In genomic region chr12:2795291-2796186, GRCh38 we compare ENCODE assay signal across 7 cellular contexts. TPM values are rescaled to one million over a fixed set of nuclear protein-coding genes. Genes with fewer than 3 reads are reported as not detected.
DNase-seq lines count a peak whose midpoint lies in the region; ATAC-seq, FAIRE-seq and TF ChIP-seq lines count a peak whose summit lies in the region.

No MANE protein-coding gene starts in this region.

- H3K4me3 ChIP-seq in HFF-Myc (replicated peaks; ENCODE audit: low read depth, low read length) = peak overlapping the region; percentile 84
- H3K4me3 ChIP-seq in NB4 (ENCODE audit: low read depth, low read length) = peak overlapping the region; percentile 87
- H3K4me3 ChIP-seq in keratinocyte (ENCODE audit: control insufficient read depth in 2 of 3, extremely low read depth in 1 of 3, insufficient read depth in 2 of 3, low read depth in 1 of 3, low read length in 3 of 3) = peak overlapping the region; percentile 72 to 92 (median 88)

- H3K27me3 ChIP-seq in keratinocyte (ENCODE audit: control insufficient read depth, extremely low read depth, insufficient read depth, low read length) = peaks cover 7% of the 10 kb centered on the region

- no peak for TF ChIP-seq CTCF in HFF-Myc (IDR thresholded peaks at IDR 0.05; ENCODE audit: low read depth, low read length, missing control alignments)
- no peak for TF ChIP-seq CTCF in NB4 (IDR thresholded peaks at IDR 0.05; ENCODE audit: low read depth, low read length)
- TF ChIP-seq CTCF in WTC11 (IDR thresholded peaks at IDR 0.05) = no peak
- peak in 1 of 3 experiments; percentile 3 for TF ChIP-seq CTCF in keratinocyte (optimal IDR thresholded peaks at IDR 0.05 in 1 of 3, IDR thresholded peaks at IDR 0.05 in 1 of 3, conservative IDR thresholded peaks at IDR 0.05 in 1 of 3; ENCODE audit: extremely low read depth in 1 of 3, insufficient read depth in 2 of 3, low read length in 3 of 3)

- DNase-seq in HFF-Myc (ENCODE audit: extremely low read depth, low read depth) (no peak), NB4 (ENCODE audit: low read depth) (peak; percentile 75), WTC11 (ENCODE audit: low spot score) (peak; percentile 66), caudate nucleus (lab: John Stamatoyannopoulos, UW) (peak in 59 of 61 donors; percentile 23 to 89 (median 74)), keratinocyte (ENCODE audit: low read depth, low spot score) (no peak)
- peak; percentile 58 to 69 for DNase-seq in stimulated activated CD4-positive, alpha-beta T cell treated with anti-CD3 and anti-CD28 coated beads, Interleukin-15, amount 100 ng/mL, for 1 hour (ENCODE audit: low read depth in 1 of 2, low spot score in 1 of 2)

- no peaks in the 10 kb centered on the region for H3K27me3 Mint-ChIP-seq in WTC11 (ENCODE audit: low read depth)

- H3K9me3 Mint-ChIP-seq in WTC11 = no peaks in the 10 kb centered on the region

- peak overlapping the region; percentile 81 for H3K9ac ChIP-seq in keratinocyte (ENCODE audit: control insufficient read depth, extremely low read depth, insufficient read depth, low read length)

- no peaks in the 10 kb centered on the region for H3K9me1 ChIP-seq in keratinocyte (ENCODE audit: control insufficient read depth, extremely low read depth, insufficient read depth, low read length)

- peaks cover 36% of the 10 kb centered on the region for H3K4me1 Mint-ChIP-seq in WTC11

- peak overlapping the region; percentile 64 for H2AFZ ChIP-seq in keratinocyte (ENCODE audit: control insufficient read depth, low read length)

- H3K79me2 ChIP-seq in keratinocyte (ENCODE audit: control insufficient read depth, insufficient read depth, low read length) = peaks cover 34% of the 10 kb centered on the region

- ATAC-seq in GM18499 (IDR thresholded peaks at IDR 0.05; ENCODE audit: insufficient read depth, unreplicated experiment) (peak; percentile 20), WTC11 (peak; percentile 47)

- H3K36me3 Mint-ChIP-seq in WTC11 = peaks cover 45% of the 10 kb centered on the region

- TF ChIP-seq POLR2A in NB4 (IDR thresholded peaks at IDR 0.05; ENCODE audit: extremely low read depth, insufficient read length) = peak; percentile 44

- peak overlapping the region; percentile 97 for H3K4me2 ChIP-seq in keratinocyte (ENCODE audit: control insufficient read depth, extremely low read depth, insufficient read depth, low read depth, low read length)

- dilution Hi-C loops in keratinocyte (cut with MboI; ENCODE audit: extremely low pct_ligation_motif_present, low sequenced_read_pairs) = no loop called here

- peaks cover 15% of the 10 kb centered on the region for H4K20me1 ChIP-seq in keratinocyte (ENCODE audit: control insufficient read depth, extremely low read depth, insufficient read depth, low read length)

- H3K4me3 Mint-ChIP-seq in WTC11 = peak overlapping the region; percentile 84

- no peaks in the 10 kb centered on the region for H3K9me3 ChIP-seq in keratinocyte (ENCODE audit: control insufficient read depth, low read depth, low read length)

- CTCF ChIA-PET in WTC11 (lab: Charles Lee) = interaction anchor here (0.6 to 3.4 kb wide), 24 partner anchors 10 to 278 kb away, joined by 3 to 31 read pairs (median 4); partner anchors contain the start of gene ITFG2

- H3K36me3 ChIP-seq in keratinocyte (ENCODE audit: control insufficient read depth in 2 of 2, extremely low read depth in 1 of 2, insufficient read depth in 2 of 2, low read length in 2 of 2) = peaks cover 27 to 35% of the 10 kb centered on the region in 2 experiments

- POLR2A ChIA-PET in WTC11 (lab: Charles Lee) = interaction anchor here (0.6 to 1.2 kb wide), 13 partner anchors 9 to 168 kb away, joined by 3 to 8 read pairs (median 3); partner anchors contain the start of genes FOXM1 and RHNO1

- H3K27ac ChIP-seq in caudate nucleus (ENCODE audit: low read depth, low read length) (peak overlapping the region; percentile 98), keratinocyte (ENCODE audit: control insufficient read depth, insufficient read depth, low read length) (peak overlapping the region; percentile 5)

- H3K27ac Mint-ChIP-seq in WTC11 = peak overlapping the region; percentile 63

- FAIRE-seq in keratinocyte (lab: Jason Lieb, UNC) = no peak

- H3K4me1 ChIP-seq in keratinocyte (ENCODE audit: control insufficient read depth, extremely low read depth, insufficient read depth, low read length) = peaks cover 30% of the 10 kb centered on the region

TF ChIP-seq in WTC11, 78 proteins besides CTCF, POLR2A, EP300 and RAD21 (continues in another document):
- TF ChIP-seq ZNF425 (CRISPR knock-in tag; conservative IDR thresholded peaks at IDR 0.05) = no peak
- 0 out of 2 replicates have a peak, but pooled peaks have one; percentile 50 for TF ChIP-seq ELF4 (CRISPR knock-in tag; IDR thresholded peaks at IDR 0.05; ENCODE audit: low read depth)
- TF ChIP-seq PREB (CRISPR knock-in tag; IDR thresholded peaks at IDR 0.05; ENCODE audit: borderline replicate concordance) = no peak
- no peak; the same call in 1 of the 2 replicates for TF ChIP-seq TP53 (CRISPR knock-in tag; IDR thresholded peaks at IDR 0.05)
- TF ChIP-seq ZNF219 (CRISPR knock-in tag; IDR thresholded peaks at IDR 0.05; ENCODE audit: borderline replicate concordance) = no peak

RNA-seq across cellular contexts. Expression of gene FKBP4, which starts 0.8 kb away (rescaled TPM):
- 245 to 257 TPM (median 249 TPM) in 3 replicates for total RNA-seq in WTC11 (2021)
- polyA plus RNA-seq in keratinocyte = 60.7 to 81.3 TPM (median 80.8 TPM) in 3 replicates
- 84.6 TPM for polyA plus RNA-seq in keratinocyte (2011; ENCODE audit: low read depth)
- polyA plus RNA-seq in keratinocyte (2011; cell fraction: cytosol; rRNA removed) = 76.1 and 82.0 TPM in 2 replicates
- polyA plus RNA-seq in keratinocyte (2011; cell fraction: nucleus; rRNA removed) = 77.8 and 79.5 TPM in 2 replicates
- 89.1 and 132 TPM in 2 replicates for polyA plus RNA-seq in keratinocyte (2012; ENCODE audit: low replicate concordance)
- 52.4 to 79.8 TPM (median 61.8 TPM) in 3 replicates for polyA minus RNA-seq in keratinocyte
- polyA minus RNA-seq in keratinocyte (2011; cell fraction: cytosol; rRNA and poly(A)+ RNA removed) = 75.6 TPM
- polyA minus RNA-seq in keratinocyte (2011; cell fraction: nucleus; rRNA and poly(A)+ RNA removed) = 21.4 and 32.0 TPM in 2 replicates

RNA-seq across cellular contexts. Expression of gene ITFG2, which starts 16.9 kb away (rescaled TPM):
- total RNA-seq in WTC11 (2021) = 23.9 to 26.0 TPM (median 25.4 TPM) in 3 replicates
- 9.5 to 17.5 TPM (median 13.0 TPM) in 3 replicates for polyA plus RNA-seq in keratinocyte
- 8.5 TPM for polyA plus RNA-seq in keratinocyte (2011; ENCODE audit: low read depth)
- 6.2 and 8.4 TPM in 2 replicates for polyA plus RNA-seq in keratinocyte (2011; cell fraction: cytosol; rRNA removed)
- polyA plus RNA-seq in keratinocyte (2011; cell fraction: nucleus; rRNA removed) = 35.0 and 39.7 TPM in 2 replicates
- 8.9 and 19.5 TPM in 2 replicates for polyA plus RNA-seq in keratinocyte (2012; ENCODE audit: low replicate concordance)
- 19.0 to 41.9 TPM (median 29.7 TPM) in 3 replicates for polyA minus RNA-seq in keratinocyte
- polyA minus RNA-seq in keratinocyte (2011; cell fraction: cytosol; rRNA and poly(A)+ RNA removed) = 8.1 TPM
- 14.4 and 27.1 TPM in 2 replicates for polyA minus RNA-seq in keratinocyte (2011; cell fraction: nucleus; rRNA and poly(A)+ RNA removed)

RNA-seq across cellular contexts. Expression of gene NRIP2, which starts 39.3 kb away (rescaled TPM):
- 0.09 TPM in 1 of 3 replicates, not detected in the others for total RNA-seq in WTC11 (2021)
- not detected in 3 replicates for polyA plus RNA-seq in keratinocyte
- not detected for polyA plus RNA-seq in keratinocyte (2011; ENCODE audit: low read depth)
- not detected in 2 replicates for polyA plus RNA-seq in keratinocyte (2011; cell fraction: cytosol; rRNA removed)
- not detected in 2 replicates for polyA plus RNA-seq in keratinocyte (2011; cell fraction: nucleus; rRNA removed)
- 0.28 TPM in 2 replicates for polyA plus RNA-seq in keratinocyte (2012; ENCODE audit: low replicate concordance)
- polyA minus RNA-seq in keratinocyte = not detected in 3 replicates
- polyA minus RNA-seq in keratinocyte (2011; cell fraction: cytosol; rRNA and poly(A)+ RNA removed) = not detected
- not detected in 2 replicates for polyA minus RNA-seq in keratinocyte (2011; cell fraction: nucleus; rRNA and poly(A)+ RNA removed)

Comparison
In these comparisons a context has a peak if more than half of its experiments do, and no peak if none do; other contexts are left out.
1. DNase-seq: peak in NB4 (single experiment), WTC11 (single experiment), caudate nucleus (59 of 61) and stimulated activated CD4-positive, alpha-beta T cell treated with anti-CD3 and anti-CD28 coated beads, Interleukin-15, amount 100 ng/mL, for 1 hour (2 of 2); none in HFF-Myc (single experiment) and keratinocyte (single experiment).
2. Peak in every context shown above with its lines, with median percentiles within 50 percentile points of each other: H3K4me3 ChIP-seq.